ENCODE assay signal across 22 cellular contexts in the genomic region with DNA sequence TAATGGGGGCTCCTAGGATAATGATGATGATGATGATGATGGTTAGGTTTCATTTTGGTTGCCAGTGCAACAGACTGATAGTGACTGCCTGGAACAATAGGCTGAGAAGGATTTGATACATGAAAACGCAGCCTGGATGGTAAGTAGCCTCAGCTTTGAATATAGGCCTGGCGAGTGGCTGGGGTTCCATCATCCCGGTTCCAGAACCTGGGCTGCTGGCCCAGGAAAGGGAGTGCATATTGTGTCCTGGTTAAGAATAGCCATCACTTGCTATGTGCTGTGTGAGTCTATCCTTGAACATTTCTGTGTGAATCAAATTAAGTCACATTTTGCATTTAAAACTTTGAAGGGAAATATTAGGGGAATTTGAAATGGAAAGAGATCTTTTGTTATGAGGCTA.
"Had no signal": no experiment of that assay in that cellular context is flagged by ENCODE, and none has a peak within 500 bp of the region (broad histone marks: within the 10 kb centered on the region; RNA-seq: fewer than 3 reads in every experiment).

No MANE protein-coding gene starts in this region.

- H3K9me3 ChIP-seq: esophagus squamous epithelium, gastrocnemius medialis, left ventricle myocardium inferior, pancreas, psoas muscle, right atrium auricular region, uterus had no signal

- H3K27me3 Mint-ChIP-seq: activated naive CD8-positive, alpha-beta T cell treated with anti-CD3 and anti-CD28 coated beads, Interleukin-2, amount 50 U/mL, for 24 hours; T-cell had no signal

- ATAC-seq: activated naive CD8-positive, alpha-beta T cell treated with anti-CD3 and anti-CD28 coated beads, Interleukin-2, amount 50 U/mL, for 24 hours; gastrocnemius medialis; pancreas; psoas muscle; T-cell had no signal

- H3K36me3 ChIP-seq: uterus had no signal

- H3K4me3 ChIP-seq: esophagus squamous epithelium, gastrocnemius medialis, left ventricle myocardium inferior, pancreas, psoas muscle, right atrium auricular region, uterus had no signal

- H3K27ac Mint-ChIP-seq: activated naive CD4-positive, alpha-beta T cell treated with anti-CD3 and anti-CD28 coated beads for 36 hours; activated naive CD8-positive, alpha-beta T cell treated with anti-CD3 and anti-CD28 coated beads, Interleukin-2, amount 50 U/mL, for 24 hours; nephron progenitor cell; T-cell had no signal

- FAIRE-seq: pancreas, TTC549 had no signal

- H3K9me3 Mint-ChIP-seq: activated naive CD4-positive, alpha-beta T cell treated with anti-CD3 and anti-CD28 coated beads for 36 hours; activated naive CD8-positive, alpha-beta T cell treated with anti-CD3 and anti-CD28 coated beads, Interleukin-2, amount 50 U/mL, for 24 hours; nephron progenitor cell; T-cell had no signal

- H3K4me3 Mint-ChIP-seq: activated naive CD4-positive, alpha-beta T cell treated with anti-CD3 and anti-CD28 coated beads for 36 hours; activated naive CD8-positive, alpha-beta T cell treated with anti-CD3 and anti-CD28 coated beads, Interleukin-2, amount 50 U/mL, for 24 hours; nephron progenitor cell; T-cell had no signal

- DNase-seq: activated CD4-positive, alpha-beta T cell treated with anti-CD3 and anti-CD28 coated beads for 1 hour; activated CD4-positive, alpha-beta T cell treated with anti-CD3 and anti-CD28 coated beads, Interleukin-2, amount 50 U/mL, for 4 hours; activated CD8-positive, alpha-beta memory T cell treated with anti-CD3 and anti-CD28 coated beads for 24 hours; activated CD8-positive, alpha-beta memory T cell treated with anti-CD3 and anti-CD28 coated beads, Interleukin-2, amount 50 U/mL, for 4 hours; activated effector memory CD4-positive, alpha-beta T cell treated with Interleukin-2 at 50 U/mL for 16 hours; activated naive CD4-positive, alpha-beta T cell treated with anti-CD3 and anti-CD28 coated beads for 36 hours; activated naive CD8-positive, alpha-beta T cell treated with anti-CD3 and anti-CD28 coated beads, Interleukin-2, amount 50 U/mL, for 24 hours; activated T-cell treated with anti-CD3 and anti-CD28 coated beads, Interleukin-2, amount 50 U/mL, for 48 hours; esophagus squamous epithelium; gastrocnemius medialis; hypothalamus; left ventricle myocardium inferior; mammary epithelial cell; nephron progenitor cell; pancreas; psoas muscle; stimulated activated CD4-positive, alpha-beta T cell treated with anti-CD3 and anti-CD28 coated beads, Interleukin-12 subunit alpha, Interleukin-12 subunit beta, amount 100 ng/mL, for 4 hours; T-cell; trophoblast cell; uterus had no signal

- H3K27me3 ChIP-seq: esophagus squamous epithelium, gastrocnemius medialis, pancreas, right atrium auricular region, uterus had no signal

- H3K27ac ChIP-seq: esophagus squamous epithelium, gastrocnemius medialis, left ventricle myocardium inferior, pancreas, psoas muscle, right atrium auricular region, uterus had no signal
